ENCODE assay signal across 1 cellular context in genomic region chr14:51845811-51846210, GRCh38.
TF ChIP-seq lines count a peak whose summit lies in the region.

No MANE protein-coding gene starts in this region.

TF ChIP-seq in H1, 55 proteins besides CTCF, POLR2A, EP300 and RAD21:
- TF ChIP-seq SAP30 (IDR thresholded peaks at IDR 0.05; ENCODE audit: insufficient read depth, insufficient replicate concordance, low read length) (no peak), CBX8 (IDR thresholded peaks at IDR 0.05; ENCODE audit: borderline replicate concordance, low read depth, low read length) (no peak), HDAC6 (IDR thresholded peaks at IDR 0.05; ENCODE audit: low read depth, low read length) (no peak), SP1 (IDR thresholded peaks at IDR 0.05; ENCODE audit: low read depth, low read length) (no peak), RNF2 (IDR thresholded peaks at IDR 0.05; ENCODE audit: borderline replicate concordance, low read depth, low read length, missing control alignments, poor library complexity, severe bottlenecking) (no peak), KDM1A (IDR thresholded peaks at IDR 0.05; ENCODE audit: borderline replicate concordance, low read length) (no peak), CHD7 (IDR thresholded peaks at IDR 0.05; ENCODE audit: insufficient replicate concordance, low read length) (no peak), MAFK (IDR thresholded peaks at IDR 0.05; ENCODE audit: low read depth, low read length) (no peak), CHD1 (IDR thresholded peaks at IDR 0.05; ENCODE audit: low read depth, low read length) (no peak), EGR1 (IDR thresholded peaks at IDR 0.05; ENCODE audit: borderline replicate concordance, low read depth, low read length) (no peak), NANOG (IDR thresholded peaks at IDR 0.05; ENCODE audit: insufficient read depth, low read depth, low read length, poor library complexity, severe bottlenecking) (no peak), SIRT6 (IDR thresholded peaks at IDR 0.05; ENCODE audit: low read length) (no peak), SIN3A (conservative IDR thresholded peaks at IDR 0.05 in 1 of 2, IDR thresholded peaks at IDR 0.05 in 1 of 2; ENCODE audit: low read depth in 1 of 2, low read length in 2 of 2) (no peak)
